ENCODE assay signal across 37 cellular contexts in the genomic region with DNA sequence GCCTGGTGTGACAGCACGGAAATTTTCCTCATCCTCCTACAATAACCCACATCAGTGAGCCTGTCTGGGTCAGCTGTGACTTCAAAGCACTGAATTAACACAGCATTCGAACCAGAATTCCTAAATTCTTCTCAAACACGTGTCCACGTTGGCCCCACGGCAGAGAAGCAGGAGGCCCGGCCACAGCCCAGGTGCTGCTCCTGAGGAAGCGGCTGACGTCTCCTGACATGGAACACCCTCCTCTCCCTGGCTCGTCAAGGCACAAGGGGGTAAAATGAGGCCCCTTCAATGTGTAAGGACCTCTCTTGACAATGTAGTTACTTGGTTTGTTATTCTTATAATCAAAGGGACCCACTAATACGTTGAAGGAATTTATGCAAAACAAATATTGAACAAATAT.
"Had no signal": no experiment of that assay in that cellular context is flagged by ENCODE, and none has a peak within 500 bp of the region (broad histone marks: within the 10 kb centered on the region; RNA-seq: fewer than 3 reads in every experiment).

No MANE protein-coding gene starts in this region.

- H3K36me3 ChIP-seq: adrenal gland, brain microvascular endothelial cell, breast epithelium had no signal

- H3K27me3 ChIP-seq: adrenal gland, body of pancreas, brain microvascular endothelial cell, breast epithelium had no signal

- H3K36me3 Mint-ChIP-seq: activated CD4-positive, alpha-beta memory T cell treated with anti-CD3 and anti-CD28 coated beads for 36 hours; activated CD8-positive, alpha-beta memory T cell treated with anti-CD3 and anti-CD28 coated beads, Interleukin-2, amount 10 ng/mL, durations not matched to agents 7 days and 5 days; activated naive CD4-positive, alpha-beta T cell treated with anti-CD3 and anti-CD28 coated beads, Interleukin-2, amount 50 U/mL, for 72 hours had no signal

- H3K4me3 Mint-ChIP-seq: activated B cell treated with CpG ODN at 0.5 μM for 24 hours; activated CD4-positive, alpha-beta memory T cell treated with anti-CD3 and anti-CD28 coated beads for 36 hours; activated CD4-positive, alpha-beta T cell treated with anti-CD3 and anti-CD28 coated beads, Interleukin-2, amount 10 ng/mL, durations not matched to agents 24 days and 14 days; activated CD8-positive, alpha-beta memory T cell treated with anti-CD3 and anti-CD28 coated beads, Interleukin-2, amount 10 ng/mL, durations not matched to agents 7 days and 5 days; activated CD8-positive, alpha-beta T cell treated with anti-CD3 and anti-CD28 coated beads, Interleukin-2, amount 10 ng/mL, durations not matched to agents 7 days and 5 days; activated naive CD4-positive, alpha-beta T cell treated with anti-CD3 and anti-CD28 coated beads for 36 hours; activated naive CD8-positive, alpha-beta T cell treated with anti-CD3 and anti-CD28 coated beads for 36 hours; activated T-cell treated with anti-CD3 and anti-CD28 coated beads, Interleukin-2, amount 50 U/mL, for 4 hours; activated T-cell treated with anti-CD3 and anti-CD28 coated beads, Interleukin-2, amount 50 U/mL, for 72 hours; activated T-helper 1 cell treated with anti-CD3 and anti-CD28 coated beads, Interleukin-12 subunit alpha, Interleukin-12 subunit beta, Interleukin-2, Interleukin-4 antibody, amounts not matched to agents 30 ng/mL and 10 ng/mL and 1 ng/mL, durations not matched to agents 14 hours and 24 hours and 36 hours; activated T-helper 17 cell treated with anti-CD3 and anti-CD28 coated beads, Interleukin-2, amount 50 U/mL, for 72 hours; T-helper 1 cell treated with Interleukin-12 subunit alpha and Interleukin-12 subunit beta and Interleukin-4 antibody, amounts not matched to agents 30 μg/mL and 1 μg/mL, for 36 hours; T-helper 2 cell treated with Interferon-gamma antibody and Interleukin-4, amounts not matched to agents 5 μg/mL and 100 μg/mL, for 36 hours had no signal

- H3K27me3 Mint-ChIP-seq: activated B cell treated with CpG ODN at 0.5 μM for 24 hours; activated CD4-positive, alpha-beta T cell treated with anti-CD3 and anti-CD28 coated beads, Interleukin-2, amount 10 ng/mL, durations not matched to agents 24 days and 14 days; activated naive CD8-positive, alpha-beta T cell treated with anti-CD3 and anti-CD28 coated beads for 36 hours had no signal

- H3K4me3 ChIP-seq: adrenal gland, body of pancreas, breast epithelium had no signal

- H3K4me1 ChIP-seq: adrenal gland, body of pancreas, breast epithelium had no signal

- H3K27ac ChIP-seq: adrenal gland, body of pancreas, brain microvascular endothelial cell, breast epithelium, VCaP had no signal

- H3K9me3 Mint-ChIP-seq: activated B cell treated with CpG ODN at 0.5 μM for 24 hours; activated CD4-positive, alpha-beta memory T cell treated with anti-CD3 and anti-CD28 coated beads for 36 hours; activated CD4-positive, alpha-beta T cell treated with anti-CD3 and anti-CD28 coated beads, Interleukin-2, amount 10 ng/mL, durations not matched to agents 24 days and 14 days; activated naive CD4-positive, alpha-beta T cell treated with anti-CD3 and anti-CD28 coated beads for 36 hours; activated naive CD8-positive, alpha-beta T cell treated with anti-CD3 and anti-CD28 coated beads for 36 hours; activated T-cell treated with anti-CD3 and anti-CD28 coated beads, Interleukin-2, amount 50 U/mL, for 4 hours; activated T-helper 1 cell treated with anti-CD3 and anti-CD28 coated beads, Interleukin-12 subunit alpha, Interleukin-12 subunit beta, Interleukin-2, Interleukin-4 antibody, amounts not matched to agents 30 ng/mL and 10 ng/mL and 1 ng/mL, durations not matched to agents 14 hours and 24 hours and 36 hours; T-helper 2 cell treated with Interferon-gamma antibody and Interleukin-4, amounts not matched to agents 5 μg/mL and 100 μg/mL, for 36 hours had no signal

- DNase-seq: activated B cell treated with CpG ODN at 0.5 μM for 24 hours; activated CD4-positive, alpha-beta memory T cell treated with anti-CD3 and anti-CD28 coated beads for 36 hours; activated CD4-positive, alpha-beta T cell treated with anti-CD3 and anti-CD28 coated beads for 4 hours; activated CD4-positive, alpha-beta T cell treated with anti-CD3 and anti-CD28 coated beads, Interleukin-2, amount 10 ng/mL, durations not matched to agents 24 days and 14 days; activated CD4-positive, alpha-beta T cell treated with anti-CD3 and anti-CD28 coated beads, Interleukin-2, amount 50 U/mL, for 1 hour; activated CD4-positive, alpha-beta T cell treated with anti-CD3 and anti-CD28 coated beads, Interleukin-2, amount 50 U/mL, for 4 hours; activated CD4-positive, CD25-positive, alpha-beta regulatory T cell treated with anti-CD3 and anti-CD28 coated beads, Interleukin-2, amount 50 U/mL, for 72 hours; activated CD8-positive, alpha-beta memory T cell treated with anti-CD3 and anti-CD28 coated beads for 24 hours; activated CD8-positive, alpha-beta memory T cell treated with anti-CD3 and anti-CD28 coated beads, Interleukin-2, amount 10 ng/mL, durations not matched to agents 7 days and 5 days; activated CD8-positive, alpha-beta memory T cell treated with anti-CD3 and anti-CD28 coated beads, Interleukin-2, amount 50 U/mL, for 48 hours; activated CD8-positive, alpha-beta T cell treated with anti-CD3 and anti-CD28 coated beads, Interleukin-2, amount 10 ng/mL, durations not matched to agents 7 days and 5 days; activated effector memory CD4-positive, alpha-beta T cell treated with anti-CD3 and anti-CD28 coated beads, Interleukin-2, amount 50 U/mL, for 16 hours; activated gamma-delta T cell treated with Interleukin-2 at 50 U/mL for 16 hours; activated naive CD4-positive, alpha-beta T cell; activated naive CD4-positive, alpha-beta T cell treated with anti-CD3 and anti-CD28 coated beads for 36 hours; activated naive CD4-positive, alpha-beta T cell treated with anti-CD3 and anti-CD28 coated beads, Interleukin-2, amount 50 U/mL, for 16 hours; activated naive CD8-positive, alpha-beta T cell treated with anti-CD3 and anti-CD28 coated beads for 36 hours; activated T-cell treated with anti-CD3 and anti-CD28 coated beads, Interleukin-2, amount 50 U/mL, for 4 hours; activated T-cell treated with anti-CD3 and anti-CD28 coated beads, Interleukin-2, amount 50 U/mL, for 72 hours; adrenal gland; amniotic stem cell; aorta; body of pancreas; brain microvascular endothelial cell; central memory CD4-positive, alpha-beta T cell; T-helper 1 cell; T-helper 2 cell; T-helper 9 cell had no signal

- H3K9me3 ChIP-seq: adrenal gland, body of pancreas, breast epithelium had no signal

- H3K27ac Mint-ChIP-seq: activated B cell treated with CpG ODN at 0.5 μM for 24 hours; activated CD4-positive, alpha-beta memory T cell treated with anti-CD3 and anti-CD28 coated beads for 36 hours; activated CD4-positive, alpha-beta T cell treated with anti-CD3 and anti-CD28 coated beads, Interleukin-2, amount 10 ng/mL, durations not matched to agents 24 days and 14 days; activated CD8-positive, alpha-beta memory T cell treated with anti-CD3 and anti-CD28 coated beads, Interleukin-2, amount 10 ng/mL, durations not matched to agents 7 days and 5 days; activated CD8-positive, alpha-beta T cell treated with anti-CD3 and anti-CD28 coated beads, Interleukin-2, amount 10 ng/mL, durations not matched to agents 7 days and 5 days; activated naive CD4-positive, alpha-beta T cell treated with anti-CD3 and anti-CD28 coated beads for 36 hours; activated naive CD4-positive, alpha-beta T cell treated with anti-CD3 and anti-CD28 coated beads, Interleukin-2, amount 50 U/mL, for 72 hours; activated naive CD8-positive, alpha-beta T cell treated with anti-CD3 and anti-CD28 coated beads for 36 hours; activated T-cell treated with anti-CD3 and anti-CD28 coated beads, Interleukin-2, amount 50 U/mL, for 72 hours; activated T-helper 1 cell treated with anti-CD3 and anti-CD28 coated beads, Interleukin-12 subunit alpha, Interleukin-12 subunit beta, Interleukin-2, Interleukin-4 antibody, amounts not matched to agents 30 ng/mL and 10 ng/mL and 1 ng/mL, durations not matched to agents 14 hours and 24 hours and 36 hours; activated T-helper 17 cell treated with anti-CD3 and anti-CD28 coated beads, Interleukin-2, amount 50 U/mL, for 72 hours; T-helper 1 cell treated with Interleukin-12 subunit alpha and Interleukin-12 subunit beta and Interleukin-4 antibody, amounts not matched to agents 30 μg/mL and 1 μg/mL, for 36 hours; T-helper 2 cell treated with Interferon-gamma antibody and Interleukin-4, amounts not matched to agents 5 μg/mL and 100 μg/mL, for 36 hours had no signal

- FAIRE-seq: astrocyte, TTC549 had no signal

- H3K4me1 Mint-ChIP-seq: activated B cell treated with CpG ODN at 0.5 μM for 24 hours; activated CD4-positive, alpha-beta T cell treated with anti-CD3 and anti-CD28 coated beads, Interleukin-2, amount 10 ng/mL, durations not matched to agents 24 days and 14 days; activated naive CD8-positive, alpha-beta T cell treated with anti-CD3 and anti-CD28 coated beads for 36 hours had no signal
